In genomic region chr20:48601798-48602197, GRCh38 we compare ENCODE assay signal across 14 cellular contexts.
DNase-seq lines count a peak whose midpoint lies in the region; ATAC-seq and TF ChIP-seq lines count a peak whose summit lies in the region.
"Had no signal": no experiment of that assay in that cellular context is flagged by ENCODE, and none has a peak within 500 bp of the region (broad histone marks: within the 10 kb centered on the region; RNA-seq: fewer than 3 reads in every experiment).

No MANE protein-coding gene starts in this region.

- no peak overlapping the region for H2AFZ ChIP-seq in GM23248
- H2AFZ ChIP-seq: GM23338 had no signal

- H3K4me1 ChIP-seq in BE2C, result no peaks in the 10 kb centered on the region
- H3K4me1 ChIP-seq in RWPE2 (ENCODE audit: insufficient read depth, poor library complexity, severe bottlenecking), result no peaks in the 10 kb centered on the region
- H3K4me1 ChIP-seq in sigmoid colon, result no peaks in the 10 kb centered on the region
- no peaks in the 10 kb centered on the region for H3K4me1 ChIP-seq in GM23248 (ENCODE audit: insufficient read depth)

- no peak overlapping the region for H3K27ac Mint-ChIP-seq in activated CD8-positive, alpha-beta memory T cell treated with anti-CD3 and anti-CD28 coated beads, Interleukin-2, amount 10 ng/mL, durations not matched to agents 7 days and 5 days
- H3K27ac Mint-ChIP-seq: CD4-positive, alpha-beta memory T cell; GM23338 had no signal

- H3K4me3 ChIP-seq in BE2C (ENCODE audit: low read depth, low read length) (no peak overlapping the region), RWPE2 (ENCODE audit: severe bottlenecking) (no peak overlapping the region), sigmoid colon (no peak overlapping the region), GM23248 (no peak overlapping the region), foreskin fibroblast (ENCODE audit: low read depth in 1 of 2, low read length in 2 of 2) (no peak overlapping the region)
- H3K4me3 ChIP-seq: GM23338 had no signal

- no peaks in the 10 kb centered on the region for H3K4me1 Mint-ChIP-seq in activated CD8-positive, alpha-beta memory T cell treated with anti-CD3 and anti-CD28 coated beads, Interleukin-2, amount 10 ng/mL, durations not matched to agents 7 days and 5 days
- H3K4me1 Mint-ChIP-seq: CD4-positive, alpha-beta memory T cell had no signal

- no peaks in the 10 kb centered on the region for H3K27me3 ChIP-seq in BE2C
- H3K27me3 ChIP-seq in RWPE2 (ENCODE audit: insufficient read depth, poor library complexity, severe bottlenecking), result peaks cover 6% of the 10 kb centered on the region
- H3K27me3 ChIP-seq in sigmoid colon, result no peaks in the 10 kb centered on the region
- peaks cover 7% of the 10 kb centered on the region; the same call in 1 of the 2 replicates for H3K27me3 ChIP-seq in GM23248 (replicated peaks; ENCODE audit: insufficient read depth)

- no peak for TF ChIP-seq EP300 in sigmoid colon (IDR thresholded peaks at IDR 0.05)

- H4K20me1 ChIP-seq in GM23248 (ENCODE audit: insufficient read depth), result no peaks in the 10 kb centered on the region

- no peaks in the 10 kb centered on the region for H3K9me3 Mint-ChIP-seq in activated CD8-positive, alpha-beta memory T cell treated with anti-CD3 and anti-CD28 coated beads, Interleukin-2, amount 10 ng/mL, durations not matched to agents 7 days and 5 days (ENCODE audit: low read depth)
- H3K9me3 Mint-ChIP-seq: CD4-positive, alpha-beta memory T cell; GM23338 had no signal

- H3K27me3 Mint-ChIP-seq in activated CD8-positive, alpha-beta memory T cell treated with anti-CD3 and anti-CD28 coated beads, Interleukin-2, amount 10 ng/mL, durations not matched to agents 7 days and 5 days, result no peaks in the 10 kb centered on the region

- H3K36me3 Mint-ChIP-seq in activated CD8-positive, alpha-beta memory T cell treated with anti-CD3 and anti-CD28 coated beads, Interleukin-2, amount 10 ng/mL, durations not matched to agents 7 days and 5 days, result no peaks in the 10 kb centered on the region
- H3K36me3 Mint-ChIP-seq: CD4-positive, alpha-beta memory T cell had no signal

- H3K9me2 ChIP-seq in GM23248 (ENCODE audit: insufficient read depth), result no peaks in the 10 kb centered on the region

- CTCF ChIA-PET in activated CD8-positive, alpha-beta memory T cell treated with anti-CD3 and anti-CD28 coated beads, Interleukin-2, amount 10 ng/mL, durations not matched to agents 7 days and 5 days (lab: Charles Lee), result no interaction called here

- TF ChIP-seq CTCF in BE2C (IDR thresholded peaks at IDR 0.05; ENCODE audit: low read depth, low read length), result no peak
- no peak for TF ChIP-seq CTCF in RWPE2 (IDR thresholded peaks at IDR 0.05; ENCODE audit: poor library complexity, severe bottlenecking)
- no peak for TF ChIP-seq CTCF in sigmoid colon (IDR thresholded peaks at IDR 0.05)
- no peak for TF ChIP-seq CTCF in foreskin fibroblast (IDR thresholded peaks at IDR 0.05; ENCODE audit: low read depth, low read length)

- peak; percentile 15 for DNase-seq in activated CD8-positive, alpha-beta memory T cell treated with anti-CD3 and anti-CD28 coated beads, Interleukin-2, amount 50 U/mL, for 48 hours
- DNase-seq in activated CD8-positive, alpha-beta memory T cell treated with anti-CD3 and anti-CD28 coated beads, Interleukin-2, amount 10 ng/mL, durations not matched to agents 7 days and 5 days, result no peak
- DNase-seq in BE2C (peak; percentile 0), RWPE2 (ENCODE audit: low spot score) (peak; percentile 61), sigmoid colon (peak; percentile 28), GM23248 (no peak), foreskin fibroblast (no peak)
- DNase-seq: ACHN; CD4-positive, alpha-beta memory T cell; DMS79; H7 had no signal

- no peaks in the 10 kb centered on the region for H3K36me3 ChIP-seq in BE2C
- H3K36me3 ChIP-seq in RWPE2 (ENCODE audit: low read depth), result no peaks in the 10 kb centered on the region
- no peaks in the 10 kb centered on the region for H3K36me3 ChIP-seq in sigmoid colon
- no peaks in the 10 kb centered on the region for H3K36me3 ChIP-seq in GM23248 (ENCODE audit: low read depth)

- H3K9me3 ChIP-seq in BE2C (no peaks in the 10 kb centered on the region), RWPE2 (ENCODE audit: severe bottlenecking) (no peaks in the 10 kb centered on the region), sigmoid colon (peaks cover 0 to 1% (median 0%) of the 10 kb centered on the region in 4 donors), GM23248 (ENCODE audit: low read depth) (no peaks in the 10 kb centered on the region)

- ATAC-seq in activated CD8-positive, alpha-beta memory T cell treated with anti-CD3 and anti-CD28 coated beads, Interleukin-2, amount 10 ng/mL, durations not matched to agents 7 days and 5 days, result no peak
- ATAC-seq in RWPE2 (ENCODE audit: low read depth), result no peak
- ATAC-seq: GM23338 had no signal

- H3K79me2 ChIP-seq in GM23248 (ENCODE audit: insufficient read depth), result no peaks in the 10 kb centered on the region

- H3K4me3 Mint-ChIP-seq in activated CD8-positive, alpha-beta memory T cell treated with anti-CD3 and anti-CD28 coated beads, Interleukin-2, amount 10 ng/mL, durations not matched to agents 7 days and 5 days, result no peak overlapping the region
- H3K4me3 Mint-ChIP-seq: CD4-positive, alpha-beta memory T cell; GM23338 had no signal

- H3K27ac ChIP-seq in RWPE2 (ENCODE audit: poor library complexity, severe bottlenecking), result no peak overlapping the region
- no peak overlapping the region for H3K27ac ChIP-seq in sigmoid colon
- H3K27ac ChIP-seq in GM23248, result no peak overlapping the region
- H3K27ac ChIP-seq: C4-2B, HL-60 had no signal

- in situ Hi-C loops in GM23248 (cut with MboI), result loop anchor here (25.0 kb wide), 1 partner anchor 389 kb away; no protein-coding TSS in a partner anchor

- intact Hi-C loops in sigmoid colon (cut with DNase I), result no loop called here

- no peak overlapping the region for H3K4me2 ChIP-seq in GM23248 (ENCODE audit: unreplicated experiment)
- H3K4me2 ChIP-seq: GM23338 had no signal

- WGBS in sigmoid colon, 2 donors, result 91% methylated on average over 5 of the region's 5 CpGs
- WGBS in GM23248 (ENCODE audit: low coverage in 1 of 2, low lambda C conversion rate in 2 of 2, missing lambda C conversion rate in 2 of 2), 2 experiments, result 65 to 72% methylated on average over 5 of the region's 5 CpGs

- no peaks in the 10 kb centered on the region for H3F3A ChIP-seq in GM23248 (ENCODE audit: insufficient read depth)

- H3K9ac ChIP-seq in GM23248, result no peak overlapping the region

- no peak for TF ChIP-seq POLR2A in sigmoid colon (IDR thresholded peaks at IDR 0.05)

Comparison
In these comparisons a context has a peak if more than half of its experiments do, and no peak if none do; other contexts are left out.
1. DNase-seq: peak in activated CD8-positive, alpha-beta memory T cell treated with anti-CD3 and anti-CD28 coated beads, Interleukin-2, amount 50 U/mL, for 48 hours (single experiment), BE2C (single experiment), RWPE2 (single experiment) and sigmoid colon (single experiment); none in activated CD8-positive, alpha-beta memory T cell treated with anti-CD3 and anti-CD28 coated beads, Interleukin-2, amount 10 ng/mL, durations not matched to agents 7 days and 5 days (single experiment), GM23248 (single experiment) and foreskin fibroblast (0 of 2).